Comparison of ENCODE assay signal across 8 cellular contexts in genomic region chr6:2970034-2970685, GRCh38. TPM values are rescaled to one million over a fixed set of nuclear protein-coding genes. Genes with fewer than 3 reads are reported as not detected.
DNase-seq lines count a peak whose midpoint lies in the region; ATAC-seq and TF ChIP-seq lines count a peak whose summit lies in the region.

No MANE protein-coding gene starts in this region.

- ATAC-seq in GM19351 (IDR thresholded peaks at IDR 0.05; ENCODE audit: unreplicated experiment) = no peak

- H3K36me3 ChIP-seq in Peyer's patch (no peaks in the 10 kb centered on the region), endocrine pancreas (ENCODE audit: control insufficient read depth, insufficient read depth, low read length) (no peaks in the 10 kb centered on the region), neuronal stem cell (replicated peaks in 1 of 2; ENCODE audit: control insufficient read depth in 2 of 2, insufficient read depth in 2 of 2, low read length in 2 of 2) (no peaks in the 10 kb centered on the region), mesendoderm (ENCODE audit: control insufficient read depth, insufficient read depth, low read length) (no peaks in the 10 kb centered on the region), Karpas-422 (ENCODE audit: insufficient read depth, low read length) (no peaks in the 10 kb centered on the region)

- H2AK5ac ChIP-seq in neuronal stem cell (ENCODE audit: low read depth, low read length) (no peak overlapping the region), mesendoderm (ENCODE audit: low read length) (no peak overlapping the region)

- H4K91ac ChIP-seq in neuronal stem cell (ENCODE audit: low read depth, low read length, poor library complexity) = no peak overlapping the region

- TF ChIP-seq POLR2A in Peyer's patch (IDR thresholded peaks at IDR 0.05) = no peak

- no peak overlapping the region for H3K14ac ChIP-seq in neuronal stem cell (ENCODE audit: low read length)

- H3K27ac ChIP-seq in C4-2B (peak overlapping the region; percentile 81), Peyer's patch (peak overlapping the region; percentile 92 to 99 (median 98)), neuronal stem cell (replicated peaks; ENCODE audit: low read length) (no peak overlapping the region), mesendoderm (ENCODE audit: low read depth, low read length) (no peak overlapping the region), Karpas-422 (ENCODE audit: low read length) (no peak overlapping the region)

- no CpG with 5 or more reads among the region's 10 CpGs for WGBS in neuronal stem cell (ENCODE audit: extremely low coverage in 2 of 2, insufficient read length in 2 of 2, insufficient replicate concordance in 1 of 2), 2 donors
- WGBS in mesendoderm (ENCODE audit: extremely low coverage, insufficient coverage, low lambda C conversion rate) = no CpG with 5 or more reads among the region's 10 CpGs

- no peaks in the 10 kb centered on the region for H3K9me2 ChIP-seq in Karpas-422 (replicated peaks; ENCODE audit: insufficient read depth, low read length)

- peaks cover 0 to 37% (median 0%) of the 10 kb centered on the region in 4 donors for H3K4me1 ChIP-seq in Peyer's patch
- peaks cover 10% of the 10 kb centered on the region for H3K4me1 ChIP-seq in endocrine pancreas (ENCODE audit: control insufficient read depth, insufficient read depth, low read length)
- H3K4me1 ChIP-seq in neuronal stem cell (ENCODE audit: control insufficient read depth in 2 of 2, insufficient read depth in 1 of 2, low read depth in 1 of 2, low read length in 2 of 2) = peaks cover 3 to 8% of the 10 kb centered on the region in 2 donors
- H3K4me1 ChIP-seq in mesendoderm (ENCODE audit: control insufficient read depth, low read depth, low read length) = no peaks in the 10 kb centered on the region
- peaks cover 5% of the 10 kb centered on the region; the same call in 1 of the 2 replicates for H3K4me1 ChIP-seq in Karpas-422 (ENCODE audit: low read length)

- no peak overlapping the region for H2BK12ac ChIP-seq in neuronal stem cell (ENCODE audit: low read length)

- H3K9me3 ChIP-seq in Peyer's patch (no peaks in the 10 kb centered on the region), endocrine pancreas (ENCODE audit: control insufficient read depth, low read length) (no peaks in the 10 kb centered on the region), neuronal stem cell (replicated peaks in 1 of 2; ENCODE audit: control insufficient read depth in 2 of 2, insufficient read depth in 1 of 2, low read depth in 1 of 2, low read length in 2 of 2) (no peaks in the 10 kb centered on the region), Karpas-422 (ENCODE audit: low read length) (no peaks in the 10 kb centered on the region)

- no peak overlapping the region for H3K56ac ChIP-seq in mesendoderm (ENCODE audit: low read length)

- H2BK120ac ChIP-seq in neuronal stem cell (ENCODE audit: low read depth, low read length) = no peak overlapping the region
- no peak overlapping the region for H2BK120ac ChIP-seq in mesendoderm (ENCODE audit: low read depth, low read length)

- no peak for TF ChIP-seq CTCF in C4-2B (conservative IDR thresholded peaks at IDR 0.05)
- no peak for TF ChIP-seq CTCF in Peyer's patch (IDR thresholded peaks at IDR 0.05)

- H3K27me3 ChIP-seq in Peyer's patch (no peaks in the 10 kb centered on the region), endocrine pancreas (ENCODE audit: control insufficient read depth, insufficient read depth, low read length) (no peaks in the 10 kb centered on the region), neuronal stem cell (ENCODE audit: control insufficient read depth in 3 of 3, insufficient read depth in 3 of 3, low read depth in 1 of 3, low read length in 3 of 3) (peaks cover 0 to 5% (median 0%) of the 10 kb centered on the region in 3 experiments), mesendoderm (ENCODE audit: insufficient read depth, low read length, poor library complexity) (no peaks in the 10 kb centered on the region), Karpas-422 (ENCODE audit: low read length) (no peaks in the 10 kb centered on the region)

- H3K18ac ChIP-seq in neuronal stem cell (ENCODE audit: low read length) (no peak overlapping the region), mesendoderm (ENCODE audit: low read length) (no peak overlapping the region)

- no peak overlapping the region for H3K23ac ChIP-seq in neuronal stem cell (ENCODE audit: low read depth, low read length, poor library complexity)
- no peak overlapping the region for H3K23ac ChIP-seq in mesendoderm (ENCODE audit: low read length)

- H4K8ac ChIP-seq in neuronal stem cell (ENCODE audit: low read depth, low read length) (no peak overlapping the region), mesendoderm (ENCODE audit: low read depth, low read length) (no peak overlapping the region)

- H3K4me3 ChIP-seq in Peyer's patch (peak overlapping the region; percentile 79 to 93 (median 88)), endocrine pancreas (ENCODE audit: control insufficient read depth, insufficient read depth, low read length) (peak overlapping the region; percentile 71), neuronal stem cell (ENCODE audit: low read length in 2 of 2) (peak overlapping the region in 1 of 2 donors; percentile 61), mesendoderm (ENCODE audit: low read length) (no peak overlapping the region), Karpas-422 (ENCODE audit: low read length) (no peak overlapping the region)

- no peak overlapping the region for H2BK15ac ChIP-seq in neuronal stem cell (ENCODE audit: low read length)
- no peak overlapping the region for H2BK15ac ChIP-seq in mesendoderm (replicated peaks; ENCODE audit: low read depth)

- H2BK5ac ChIP-seq in neuronal stem cell (ENCODE audit: low read length) = no peak overlapping the region
- no peak overlapping the region for H2BK5ac ChIP-seq in mesendoderm (ENCODE audit: low read length)

- H4K5ac ChIP-seq in mesendoderm (ENCODE audit: low read length) = no peak overlapping the region

- no peaks in the 10 kb centered on the region for H4K20me1 ChIP-seq in Karpas-422 (ENCODE audit: insufficient read depth, low read depth, low read length)

- H3K79me1 ChIP-seq in neuronal stem cell (ENCODE audit: low read depth, low read length) = no peaks in the 10 kb centered on the region
- H3K79me1 ChIP-seq in mesendoderm (ENCODE audit: low read length) = no peaks in the 10 kb centered on the region

- H3K79me2 ChIP-seq in mesendoderm (ENCODE audit: control insufficient read depth, insufficient read depth, low read length) = no peaks in the 10 kb centered on the region
- H3K79me2 ChIP-seq in Karpas-422 (ENCODE audit: low read length) = no peaks in the 10 kb centered on the region

- H3K9ac ChIP-seq in endocrine pancreas (ENCODE audit: control insufficient read depth, insufficient read depth, low read length) = no peak overlapping the region
- no peak overlapping the region for H3K9ac ChIP-seq in neuronal stem cell (ENCODE audit: low read depth, low read length, poor library complexity)
- no peak overlapping the region for H3K9ac ChIP-seq in mesendoderm (ENCODE audit: low read length)
- no peak overlapping the region for H3K9ac ChIP-seq in Karpas-422 (ENCODE audit: low read length)

- DNase-seq in Peyer's patch (peak in 1 of 3 donors; percentile 45), neuronal stem cell (ENCODE audit: low spot score) (peak; percentile 74), T-helper 9 cell (no peak), mesendoderm (no peak), Karpas-422 (no peak)

- H3K4ac ChIP-seq in neuronal stem cell (ENCODE audit: low read length) (no peak overlapping the region), mesendoderm (ENCODE audit: low read depth, low read length) (no peak overlapping the region)

- H3K4me2 ChIP-seq in neuronal stem cell (ENCODE audit: insufficient read depth, low read length, poor library complexity, severe bottlenecking) (no peak overlapping the region), mesendoderm (ENCODE audit: low read length) (no peak overlapping the region), Karpas-422 (ENCODE audit: low read depth, low read length, poor library complexity, severe bottlenecking) (no peak overlapping the region)

- no peak overlapping the region for H2AFZ ChIP-seq in neuronal stem cell (ENCODE audit: low read length)
- H2AFZ ChIP-seq in Karpas-422 (ENCODE audit: low read length) = no peak overlapping the region

RNA-seq across cellular contexts. Expression of gene SERPINB6, which starts 1.2 kb away (rescaled TPM):
- total RNA-seq in Peyer's patch = 100 to 1,000 TPM; 170 to 462 (median 219) TPM
- polyA plus RNA-seq in neuronal stem cell (2013, experiment 1 of 2) = 8.4 TPM
- polyA plus RNA-seq in neuronal stem cell (2013, experiment 2 of 2) = 9.3 TPM
- polyA plus RNA-seq in mesendoderm (2013, experiment 1 of 2) = 40.3 TPM
- 41.2 TPM for polyA plus RNA-seq in mesendoderm (2013, experiment 2 of 2)
- total RNA-seq in Karpas-422 (2014; rRNA removed; shearing (Covaris generic); ENCODE audit: low replicate concordance) = not detected in 2 replicates

RNA-seq across cellular contexts. Expression of gene NQO2, which starts 29.5 kb away (rescaled TPM):
- 10 to 100 TPM; 22.1 to 60.8 (median 29.3) TPM for total RNA-seq in Peyer's patch
- polyA plus RNA-seq in neuronal stem cell (2013, experiment 1 of 2) = 28.9 TPM
- 28.0 TPM for polyA plus RNA-seq in neuronal stem cell (2013, experiment 2 of 2)
- polyA plus RNA-seq in mesendoderm (2013, experiment 1 of 2) = 103 TPM
- 109 TPM for polyA plus RNA-seq in mesendoderm (2013, experiment 2 of 2)
- 5.5 and 9.1 TPM in 2 replicates for total RNA-seq in Karpas-422 (2014; rRNA removed; shearing (Covaris generic); ENCODE audit: low replicate concordance)

Comparison
In these comparisons a context has a peak if more than half of its experiments do, and no peak if none do; other contexts are left out.
1. H3K27ac ChIP-seq: peak in C4-2B (single experiment) and Peyer's patch (4 of 4); none in neuronal stem cell (single experiment), mesendoderm (single experiment) and Karpas-422 (single experiment).
2. H3K4me3 ChIP-seq: peak in Peyer's patch (4 of 4) and endocrine pancreas (single experiment); none in mesendoderm (single experiment) and Karpas-422 (single experiment).
3. RNA of gene SERPINB6, which starts 1.2 kb away (total RNA-seq): 170 to 462 TPM in Peyer's patch; not detected in Karpas-422; every median in the first group is over 100 times any median in the second.